Comparison of ENCODE assay signal across 1 cellular context in genomic region chr1:224512600-224513151, GRCh38.
TF ChIP-seq lines count a peak whose summit lies in the region.

No MANE protein-coding gene starts in this region.

TF ChIP-seq in IMR-90, 13 proteins besides CTCF, POLR2A, EP300 and RAD21:
- TF ChIP-seq CHD1 (IDR thresholded peaks at IDR 0.05; ENCODE audit: low read depth, low read length) (no peak), MXI1 (IDR thresholded peaks at IDR 0.05; ENCODE audit: borderline replicate concordance, low read depth, low read length) (no peak), RFX5 (IDR thresholded peaks at IDR 0.05; ENCODE audit: low read depth, low read length) (no peak), CEBPB (IDR thresholded peaks at IDR 0.05; ENCODE audit: low read depth, low read length) (no peak), SMC3 (IDR thresholded peaks at IDR 0.05; ENCODE audit: low read depth, low read length) (no peak), RCOR1 (IDR thresholded peaks at IDR 0.05; ENCODE audit: insufficient replicate concordance, low read length) (no peak), BHLHE40 (IDR thresholded peaks at IDR 0.05; ENCODE audit: low read depth, low read length) (no peak)
TF ChIP-seq in IMR-90: peak in this region for 0.
